Comparison of ENCODE assay signal across 1 cellular context in the genomic region with DNA sequence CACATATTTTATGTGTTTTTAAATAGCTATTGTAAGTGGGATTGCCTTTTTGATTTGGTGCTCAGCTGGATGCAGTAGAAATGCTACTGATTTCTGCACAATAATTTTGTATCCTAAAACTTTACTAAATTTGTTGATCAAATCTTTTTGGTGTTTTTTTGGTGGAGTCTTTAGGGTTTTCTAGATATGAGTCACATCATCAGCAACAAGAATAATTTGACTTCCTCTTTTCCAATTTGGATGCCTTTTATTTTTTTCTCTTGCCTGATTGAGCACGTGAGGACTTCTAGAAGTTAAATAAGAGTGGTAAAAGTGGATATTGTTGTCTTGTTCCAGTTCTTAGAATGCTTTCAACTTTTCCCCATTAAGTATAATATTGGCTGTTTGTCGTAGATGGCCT.
TF ChIP-seq lines count a peak whose summit lies in the region.

No MANE protein-coding gene starts in this region.

TF ChIP-seq in K562, 482 proteins besides CTCF, POLR2A, EP300 and RAD21 (continued from another document):
- TF ChIP-seq, protein P1, sequence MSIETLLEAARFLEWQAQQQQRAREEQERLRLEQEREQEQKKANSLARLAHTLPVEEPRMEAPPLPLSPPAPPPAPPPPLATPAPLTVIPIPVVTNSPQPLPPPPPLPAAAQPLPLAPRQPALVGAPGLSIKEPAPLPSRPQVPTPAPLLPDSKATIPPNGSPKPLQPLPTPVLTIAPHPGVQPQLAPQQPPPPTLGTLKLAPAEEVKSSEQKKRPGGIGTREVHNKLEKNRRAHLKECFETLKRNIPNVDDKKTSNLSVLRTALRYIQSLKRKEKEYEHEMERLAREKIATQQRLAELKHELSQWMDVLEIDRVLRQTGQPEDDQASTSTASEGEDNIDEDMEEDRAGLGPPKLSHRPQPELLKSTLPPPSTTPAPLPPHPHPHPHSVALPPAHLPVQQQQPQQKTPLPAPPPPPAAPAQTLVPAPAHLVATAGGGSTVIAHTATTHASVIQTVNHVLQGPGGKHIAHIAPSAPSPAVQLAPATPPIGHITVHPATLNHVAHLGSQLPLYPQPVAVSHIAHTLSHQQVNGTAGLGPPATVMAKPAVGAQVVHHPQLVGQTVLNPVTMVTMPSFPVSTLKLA (conservative IDR thresholded peaks at IDR 0.05), result no peak
- TF ChIP-seq KAT8 (IDR thresholded peaks at IDR 0.05; ENCODE audit: low read depth), result no peak
- TF ChIP-seq MCM2 (IDR thresholded peaks at IDR 0.05; ENCODE audit: low read depth), result no peak
- no peak for TF ChIP-seq FOXK1 (CRISPR knock-in tag; IDR thresholded peaks at IDR 0.05; ENCODE audit: borderline replicate concordance)
- TF ChIP-seq SMAD2 (IDR thresholded peaks at IDR 0.05; ENCODE audit: low read depth, low read length), result no peak
- TF ChIP-seq XRCC5 (IDR thresholded peaks at IDR 0.05; ENCODE audit: low read depth, low read length), result no peak
- TF ChIP-seq KDM5B (IDR thresholded peaks at IDR 0.05; ENCODE audit: insufficient replicate concordance, low read depth, low read length), result no peak
